ENCODE assay signal across 12 cellular contexts in genomic region chr19:11265785-11266236, GRCh38. TPM values are rescaled to one million over a fixed set of nuclear protein-coding genes. Genes with fewer than 3 reads are reported as not detected.
DNase-seq lines count a peak whose midpoint lies in the region; ATAC-seq and TF ChIP-seq lines count a peak whose summit lies in the region.
"Had no signal": no experiment of that assay in that cellular context is flagged by ENCODE, and none has a peak within 500 bp of the region (broad histone marks: within the 10 kb centered on the region; RNA-seq: fewer than 3 reads in every experiment).

No MANE protein-coding gene starts in this region.

- CTCF ChIA-PET in PC-9 (lab: Charles Lee), result interaction anchor here (0.6 to 0.7 kb wide), 4 partner anchors 24 to 302 kb away, joined by 3 to 16 read pairs (median 6); partner anchors contain the start of gene EPOR

- no peak overlapping the region for H3K4me3 Mint-ChIP-seq in stimulated activated memory B cell treated with anti-CD40 and anti-IgM and Interleukin-4, amounts not matched to agents 10 μg/mL and 1 μg/mL and 100 μg/mL, for 72 hours

- no peaks in the 10 kb centered on the region for H3K9me2 ChIP-seq in PC-9 (ENCODE audit: insufficient read depth)

- H3K27me3 ChIP-seq in PC-9 (ENCODE audit: insufficient read depth, low read depth) (no peaks in the 10 kb centered on the region), foreskin keratinocyte (no peaks in the 10 kb centered on the region)

- H3K4me1 Mint-ChIP-seq in stimulated activated memory B cell treated with anti-CD40 and anti-IgM and Interleukin-4, amounts not matched to agents 10 μg/mL and 1 μg/mL and 100 μg/mL, for 72 hours, result peaks cover 13% of the 10 kb centered on the region

- peak; percentile 14 for DNase-seq in NCI-H1092 treated with DMSO at 0.1 percent for 48 hours (lab: John Stamatoyannopoulos, UW)
- DNase-seq in NCI-H1092 (lab: John Stamatoyannopoulos, UW), result no peak
- DNase-seq in PC-9, result peak; percentile 87 to 97
- peak; percentile 61 to 78 for DNase-seq in foreskin keratinocyte
- no peak for DNase-seq in H4 (ENCODE audit: low spot score)
- no peak for DNase-seq in DMS 273 treated with DMSO at 0.1 percent for 48 hours (lab: John Stamatoyannopoulos, UW)
- DNase-seq: GF-D8, NCI-H446, posterior cingulate gyrus, T1000 had no signal

- no peaks in the 10 kb centered on the region for H3K79me2 ChIP-seq in PC-9 (ENCODE audit: low read depth)

- H3K27ac Mint-ChIP-seq in stimulated activated memory B cell treated with anti-CD40 and anti-IgM and Interleukin-4, amounts not matched to agents 10 μg/mL and 1 μg/mL and 100 μg/mL, for 72 hours, result no peak overlapping the region

- no TSS peak for BruUV-seq in PC-9 (replicated peaks; lab: Mats Ljungman, UMichigan)

- H2AFZ ChIP-seq in PC-9, result no peak overlapping the region

- peak overlapping the region; percentile 68 for H3K4me2 ChIP-seq in PC-9

- H3K9me3 ChIP-seq in PC-9 (ENCODE audit: insufficient read depth, low read depth), result no peaks in the 10 kb centered on the region

- H4K20me1 ChIP-seq in PC-9 (ENCODE audit: insufficient read depth), result no peaks in the 10 kb centered on the region

- peak overlapping the region; percentile 62 for H3K27ac ChIP-seq in PC-9
- H3K27ac ChIP-seq in foreskin keratinocyte, result peak overlapping the region; percentile 20

- H3K4me1 ChIP-seq in PC-9 (replicated peaks; ENCODE audit: insufficient read depth), result peaks cover 24% of the 10 kb centered on the region
- peaks cover 19% of the 10 kb centered on the region for H3K4me1 ChIP-seq in foreskin keratinocyte

- POLR2A ChIA-PET in PC-9 (lab: Charles Lee; ENCODE audit: unreplicated experiment), result no interaction called here

- intact Hi-C loops in PC-9 (cut with micrococcal nuclease; ENCODE audit: unreplicated experiment), result no loop called here

- no peaks in the 10 kb centered on the region for H3K9me3 Mint-ChIP-seq in stimulated activated memory B cell treated with anti-CD40 and anti-IgM and Interleukin-4, amounts not matched to agents 10 μg/mL and 1 μg/mL and 100 μg/mL, for 72 hours

- peaks cover 50% of the 10 kb centered on the region for H3K27me3 Mint-ChIP-seq in stimulated activated memory B cell treated with anti-CD40 and anti-IgM and Interleukin-4, amounts not matched to agents 10 μg/mL and 1 μg/mL and 100 μg/mL, for 72 hours

- H3K36me3 Mint-ChIP-seq in stimulated activated memory B cell treated with anti-CD40 and anti-IgM and Interleukin-4, amounts not matched to agents 10 μg/mL and 1 μg/mL and 100 μg/mL, for 72 hours, result no peaks in the 10 kb centered on the region

- no peak overlapping the region for H3K4me3 ChIP-seq in PC-9

- no peaks in the 10 kb centered on the region for H3K36me3 ChIP-seq in PC-9 (ENCODE audit: low read depth)

- ATAC-seq in foreskin keratinocyte (peak; percentile 83), GM18858 (IDR thresholded peaks at IDR 0.05; ENCODE audit: unreplicated experiment) (no peak)
- peak; percentile 4 for ATAC-seq in stimulated activated memory B cell treated with anti-CD40 and anti-IgM and Interleukin-4, amounts not matched to agents 10 μg/mL and 1 μg/mL and 100 μg/mL, for 72 hours

- no peak for TF ChIP-seq CTCF in PC-9 (conservative IDR thresholded peaks at IDR 0.05)
- no peak for TF ChIP-seq CTCF in foreskin keratinocyte (conservative IDR thresholded peaks at IDR 0.05)

- peaks cover 24% of the 10 kb centered on the region for H3F3A ChIP-seq in PC-9 (ENCODE audit: insufficient read depth, low read depth)

RNA-seq across cellular contexts. Expression of gene DOCK6, which starts 3.5 kb away (rescaled TPM):
- total RNA-seq in PC-9 (2021) (32.5 and 68.9 TPM in 2 replicates), foreskin keratinocyte (17.7 and 30.9 TPM in 2 replicates)
- polyA plus RNA-seq in foreskin keratinocyte, result 14.4 and 21.2 TPM in 2 replicates
- total RNA-seq in H4 (2014; rRNA removed; shearing (Covaris generic)), result 3.3 and 3.9 TPM in 2 replicates

RNA-seq across cellular contexts. Expression of gene ANGPTL8, which starts 26.4 kb away (rescaled TPM):
- total RNA-seq in PC-9 (2021), result not detected in 2 replicates
- total RNA-seq in foreskin keratinocyte, result not detected in 2 replicates
- polyA plus RNA-seq in foreskin keratinocyte, result not detected in 2 replicates
- not detected in 2 replicates for total RNA-seq in H4 (2014; rRNA removed; shearing (Covaris generic))

RNA-seq across cellular contexts. Expression of gene TSPAN16, which starts 30.1 kb away (rescaled TPM):
- not detected in 2 replicates for total RNA-seq in PC-9 (2021)
- not detected in 2 replicates for total RNA-seq in foreskin keratinocyte
- not detected in 2 replicates for polyA plus RNA-seq in foreskin keratinocyte
- not detected in 2 replicates for total RNA-seq in H4 (2014; rRNA removed; shearing (Covaris generic))

Comparison
In these comparisons a context has a peak if more than half of its experiments do, and no peak if none do; other contexts are left out.
1. DNase-seq: peak in NCI-H1092 treated with DMSO at 0.1 percent for 48 hours (single experiment), PC-9 (2 of 2) and foreskin keratinocyte (2 of 2); none in NCI-H1092 (single experiment), H4 (single experiment) and DMS 273 treated with DMSO at 0.1 percent for 48 hours (single experiment).